ENCODE assay signal across 1 cellular context in the genomic region with DNA sequence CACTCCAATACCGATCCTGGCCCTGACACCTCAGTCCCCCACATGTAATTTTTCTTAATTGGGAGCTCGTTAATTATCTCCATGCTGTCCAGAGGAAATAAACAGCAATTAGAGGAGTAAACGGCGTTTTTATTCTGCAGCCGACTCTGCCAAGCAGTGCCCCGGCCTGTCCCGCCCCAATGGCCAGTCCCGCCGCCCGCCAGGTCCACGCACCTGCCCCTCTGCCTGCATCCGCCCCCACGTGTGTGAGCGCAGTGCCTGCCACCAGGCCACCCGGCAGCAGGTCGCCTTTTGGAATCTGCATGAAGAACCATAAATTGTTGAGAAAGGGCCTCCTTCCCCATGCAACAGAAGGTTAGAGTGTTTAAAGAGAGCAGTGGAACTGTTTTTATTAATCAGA.
TF ChIP-seq lines count a peak whose summit lies in the region.

No MANE protein-coding gene starts in this region.

TF ChIP-seq in SK-N-SH treated with all-trans-retinoic acid at 6 μM for 48 hours, 23 proteins besides CTCF, POLR2A, EP300 and RAD21 (continued from another document):
- TF ChIP-seq, protein P1, sequence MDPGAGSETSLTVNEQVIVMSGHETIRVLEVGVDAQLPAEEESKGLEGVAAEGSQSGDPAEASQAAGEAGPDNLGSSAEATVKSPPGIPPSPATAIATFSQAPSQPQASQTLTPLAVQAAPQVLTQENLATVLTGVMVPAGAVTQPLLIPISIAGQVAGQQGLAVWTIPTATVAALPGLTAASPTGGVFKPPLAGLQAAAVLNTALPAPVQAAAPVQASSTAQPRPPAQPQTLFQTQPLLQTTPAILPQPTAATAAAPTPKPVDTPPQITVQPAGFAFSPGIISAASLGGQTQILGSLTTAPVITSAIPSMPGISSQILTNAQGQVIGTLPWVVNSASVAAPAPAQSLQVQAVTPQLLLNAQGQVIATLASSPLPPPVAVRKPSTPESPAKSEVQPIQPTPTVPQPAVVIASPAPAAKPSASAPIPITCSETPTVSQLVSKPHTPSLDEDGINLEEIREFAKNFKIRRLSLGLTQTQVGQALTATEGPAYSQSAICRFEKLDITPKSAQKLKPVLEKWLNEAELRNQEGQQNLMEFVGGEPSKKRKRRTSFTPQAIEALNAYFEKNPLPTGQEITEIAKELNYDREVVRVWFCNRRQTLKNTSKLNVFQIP (CRISPR knock-in tag; IDR thresholded peaks at IDR 0.05; ENCODE audit: borderline replicate concordance, low read depth), result no peak
- TF ChIP-seq, protein P2, sequence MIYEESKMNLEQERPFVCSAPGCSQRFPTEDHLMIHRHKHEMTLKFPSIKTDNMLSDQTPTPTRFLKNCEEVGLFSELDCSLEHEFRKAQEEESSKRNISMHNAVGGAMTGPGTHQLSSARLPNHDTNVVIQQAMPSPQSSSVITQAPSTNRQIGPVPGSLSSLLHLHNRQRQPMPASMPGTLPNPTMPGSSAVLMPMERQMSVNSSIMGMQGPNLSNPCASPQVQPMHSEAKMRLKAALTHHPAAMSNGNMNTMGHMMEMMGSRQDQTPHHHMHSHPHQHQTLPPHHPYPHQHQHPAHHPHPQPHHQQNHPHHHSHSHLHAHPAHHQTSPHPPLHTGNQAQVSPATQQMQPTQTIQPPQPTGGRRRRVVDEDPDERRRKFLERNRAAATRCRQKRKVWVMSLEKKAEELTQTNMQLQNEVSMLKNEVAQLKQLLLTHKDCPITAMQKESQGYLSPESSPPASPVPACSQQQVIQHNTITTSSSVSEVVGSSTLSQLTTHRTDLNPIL (CRISPR knock-in tag; IDR thresholded peaks at IDR 0.05; ENCODE audit: low read depth), result no peak
- TF ChIP-seq BACH2 (CRISPR knock-in tag; IDR thresholded peaks at IDR 0.05; ENCODE audit: borderline replicate concordance) (no peak), SNAI2 (CRISPR knock-in tag; IDR thresholded peaks at IDR 0.05) (no peak), OSR1 (CRISPR knock-in tag; IDR thresholded peaks at IDR 0.05) (no peak), ZFP30 (CRISPR knock-in tag; IDR thresholded peaks at IDR 0.05) (no peak), ZNF565 (CRISPR knock-in tag; conservative IDR thresholded peaks at IDR 0.05; ENCODE audit: low read depth) (no peak), ESRRG (CRISPR knock-in tag; IDR thresholded peaks at IDR 0.05) (no peak), RARB (CRISPR knock-in tag; IDR thresholded peaks at IDR 0.05) (no peak)
- TF ChIP-seq, protein P3, sequence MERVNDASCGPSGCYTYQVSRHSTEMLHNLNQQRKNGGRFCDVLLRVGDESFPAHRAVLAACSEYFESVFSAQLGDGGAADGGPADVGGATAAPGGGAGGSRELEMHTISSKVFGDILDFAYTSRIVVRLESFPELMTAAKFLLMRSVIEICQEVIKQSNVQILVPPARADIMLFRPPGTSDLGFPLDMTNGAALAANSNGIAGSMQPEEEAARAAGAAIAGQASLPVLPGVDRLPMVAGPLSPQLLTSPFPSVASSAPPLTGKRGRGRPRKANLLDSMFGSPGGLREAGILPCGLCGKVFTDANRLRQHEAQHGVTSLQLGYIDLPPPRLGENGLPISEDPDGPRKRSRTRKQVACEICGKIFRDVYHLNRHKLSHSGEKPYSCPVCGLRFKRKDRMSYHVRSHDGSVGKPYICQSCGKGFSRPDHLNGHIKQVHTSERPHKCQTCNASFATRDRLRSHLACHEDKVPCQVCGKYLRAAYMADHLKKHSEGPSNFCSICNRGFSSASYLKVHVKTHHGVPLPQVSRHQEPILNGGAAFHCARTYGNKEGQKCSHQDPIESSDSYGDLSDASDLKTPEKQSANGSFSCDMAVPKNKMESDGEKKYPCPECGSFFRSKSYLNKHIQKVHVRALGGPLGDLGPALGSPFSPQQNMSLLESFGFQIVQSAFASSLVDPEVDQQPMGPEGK (CRISPR knock-in tag; IDR thresholded peaks at IDR 0.05; ENCODE audit: borderline replicate concordance), result no peak
- TF ChIP-seq, protein P4, sequence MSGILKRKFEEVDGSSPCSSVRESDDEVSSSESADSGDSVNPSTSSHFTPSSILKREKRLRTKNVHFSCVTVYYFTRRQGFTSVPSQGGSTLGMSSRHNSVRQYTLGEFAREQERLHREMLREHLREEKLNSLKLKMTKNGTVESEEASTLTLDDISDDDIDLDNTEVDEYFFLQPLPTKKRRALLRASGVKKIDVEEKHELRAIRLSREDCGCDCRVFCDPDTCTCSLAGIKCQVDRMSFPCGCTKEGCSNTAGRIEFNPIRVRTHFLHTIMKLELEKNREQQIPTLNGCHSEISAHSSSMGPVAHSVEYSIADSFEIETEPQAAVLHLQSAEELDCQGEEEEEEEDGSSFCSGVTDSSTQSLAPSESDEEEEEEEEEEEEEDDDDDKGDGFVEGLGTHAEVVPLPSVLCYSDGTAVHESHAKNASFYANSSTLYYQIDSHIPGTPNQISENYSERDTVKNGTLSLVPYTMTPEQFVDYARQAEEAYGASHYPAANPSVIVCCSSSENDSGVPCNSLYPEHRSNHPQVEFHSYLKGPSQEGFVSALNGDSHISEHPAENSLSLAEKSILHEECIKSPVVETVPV (CRISPR knock-in tag; IDR thresholded peaks at IDR 0.05), result no peak
TF ChIP-seq in SK-N-SH treated with all-trans-retinoic acid at 6 μM for 48 hours: peak in this region for 0.
